In genomic region chr1:64923294-64923718, GRCh38 we compare ENCODE assay signal across 12 cellular contexts. TPM values are rescaled to one million over a fixed set of nuclear protein-coding genes. Genes with fewer than 3 reads are reported as not detected.
A peak's percentile ranks its signal among the peaks of the same experiment; 100 is the strongest.
DNase-seq lines count a peak whose midpoint lies in the region; ATAC-seq lines count a peak whose summit lies in the region.
"Had no signal": no experiment of that assay in that cellular context is flagged by ENCODE, and none has a peak within 500 bp of the region (broad histone marks: within the 10 kb centered on the region; RNA-seq: fewer than 3 reads in every experiment).

No MANE protein-coding gene starts in this region.

- in situ Hi-C loops in ACHN (cut with HindIII; ENCODE audit: low pct_ligation_motif_present, low pct_unique_long_range_greater_than_20kb, low sequenced_read_pairs): no loop called here

- peaks cover 17% of the 10 kb centered on the region for H3K36me3 Mint-ChIP-seq in activated CD8-positive, alpha-beta memory T cell treated with anti-CD3 and anti-CD28 coated beads, Interleukin-2, amount 10 ng/mL, durations not matched to agents 7 days and 5 days

- ATAC-seq in activated CD8-positive, alpha-beta memory T cell treated with anti-CD3 and anti-CD28 coated beads, Interleukin-2, amount 10 ng/mL, durations not matched to agents 7 days and 5 days: peak; percentile 34
- no peak for ATAC-seq in GM18517 (IDR thresholded peaks at IDR 0.05; ENCODE audit: unreplicated experiment)

- H3K4me3 Mint-ChIP-seq in activated CD8-positive, alpha-beta memory T cell treated with anti-CD3 and anti-CD28 coated beads, Interleukin-2, amount 10 ng/mL, durations not matched to agents 7 days and 5 days: no peak overlapping the region

- H3K27ac Mint-ChIP-seq in activated CD8-positive, alpha-beta memory T cell treated with anti-CD3 and anti-CD28 coated beads, Interleukin-2, amount 10 ng/mL, durations not matched to agents 7 days and 5 days: peak overlapping the region; percentile 3

- H3K9me3 Mint-ChIP-seq in activated CD8-positive, alpha-beta memory T cell treated with anti-CD3 and anti-CD28 coated beads, Interleukin-2, amount 10 ng/mL, durations not matched to agents 7 days and 5 days (ENCODE audit: low read depth): no peaks in the 10 kb centered on the region

- DNase-seq in activated CD8-positive, alpha-beta memory T cell treated with anti-CD3 and anti-CD28 coated beads, Interleukin-2, amount 10 ng/mL, durations not matched to agents 7 days and 5 days: peak; percentile 49
- DNase-seq in activated CD8-positive, alpha-beta memory T cell treated with anti-CD3 and anti-CD28 coated beads for 24 hours: no peak
- DNase-seq in NOMO-1 treated with dmso at 0.1 percent for 144 hours (lab: John Stamatoyannopoulos, UW; ENCODE audit: unreplicated experiment): peak; percentile 27
- peak; percentile 30 for DNase-seq in central memory CD4-positive, alpha-beta T cell
- peak; percentile 56 for DNase-seq in stromal cell of bone marrow (ENCODE audit: low read depth)
- no peak for DNase-seq in HT-29 (ENCODE audit: low spot score)
- no peak for DNase-seq in ACHN
- DNase-seq: esophagus squamous epithelium, Kasumi-1, mammary epithelial cell, RPMI8226 had no signal

- peaks cover 58% of the 10 kb centered on the region for H3K4me1 Mint-ChIP-seq in activated CD8-positive, alpha-beta memory T cell treated with anti-CD3 and anti-CD28 coated beads, Interleukin-2, amount 10 ng/mL, durations not matched to agents 7 days and 5 days

- CTCF ChIA-PET in activated CD8-positive, alpha-beta memory T cell treated with anti-CD3 and anti-CD28 coated beads, Interleukin-2, amount 10 ng/mL, durations not matched to agents 7 days and 5 days (lab: Charles Lee): interaction anchor here (0.8 kb wide), 1 partner anchor 9 kb away, joined by 3 read pairs; no protein-coding TSS in a partner anchor

- no peaks in the 10 kb centered on the region for H3K27me3 Mint-ChIP-seq in activated CD8-positive, alpha-beta memory T cell treated with anti-CD3 and anti-CD28 coated beads, Interleukin-2, amount 10 ng/mL, durations not matched to agents 7 days and 5 days

RNA-seq across cellular contexts. Expression of gene JAK1, which starts 43.0 kb away (rescaled TPM):
- 100 to 1,000 TPM; 166 to 173 TPM for total RNA-seq in activated CD8-positive, alpha-beta memory T cell treated with anti-CD3 and anti-CD28 coated beads, Interleukin-2, amount 10 ng/mL, durations not matched to agents 7 days and 5 days
- 20.2 and 29.1 TPM in 2 replicates for total RNA-seq in HT-29 (2014; rRNA removed; shearing (Covaris generic))

Comparison
In these comparisons a context has a peak if more than half of its experiments do, and no peak if none do; other contexts are left out.
1. DNase-seq: peak in activated CD8-positive, alpha-beta memory T cell treated with anti-CD3 and anti-CD28 coated beads, Interleukin-2, amount 10 ng/mL, durations not matched to agents 7 days and 5 days (single experiment), NOMO-1 treated with dmso at 0.1 percent for 144 hours (single experiment), central memory CD4-positive, alpha-beta T cell (single experiment) and stromal cell of bone marrow (single experiment); none in activated CD8-positive, alpha-beta memory T cell treated with anti-CD3 and anti-CD28 coated beads for 24 hours (single experiment), HT-29 (single experiment) and ACHN (single experiment).